In genomic region chr9:131823701-131824146, GRCh38 we compare ENCODE assay signal across 14 cellular contexts.
DNase-seq lines count a peak whose midpoint lies in the region; ATAC-seq and TF ChIP-seq lines count a peak whose summit lies in the region.
"Had no signal": no experiment of that assay in that cellular context is flagged by ENCODE, and none has a peak within 500 bp of the region (broad histone marks: within the 10 kb centered on the region; RNA-seq: fewer than 3 reads in every experiment).

No MANE protein-coding gene starts in this region.

- H2AFZ ChIP-seq in neuron (ENCODE audit: low read depth, low read length): no peak overlapping the region

- H3K4me3 Mint-ChIP-seq in endodermal cell: no peak overlapping the region
- H3K4me3 Mint-ChIP-seq in nephron progenitor cell: no peak overlapping the region
- H3K4me3 Mint-ChIP-seq: CD4-positive, alpha-beta memory T cell had no signal

- TF ChIP-seq CTCF in endodermal cell (conservative IDR thresholded peaks at IDR 0.05): no peak
- no peak for TF ChIP-seq CTCF in nephron progenitor cell (IDR thresholded peaks at IDR 0.05)

- no peaks in the 10 kb centered on the region for H3K27me3 ChIP-seq in endodermal cell (ENCODE audit: control insufficient read depth, insufficient read depth, low read length, poor library complexity, severe bottlenecking)
- H3K27me3 ChIP-seq in neuron (ENCODE audit: insufficient read depth, low read length): peaks cover 17% of the 10 kb centered on the region
- peaks cover 0 to 4% of the 10 kb centered on the region in 2 donors for H3K27me3 ChIP-seq in aorta (ENCODE audit: control insufficient read depth in 1 of 2, insufficient read depth in 2 of 2, low read length in 1 of 2)
- H3K27me3 ChIP-seq: BE2C had no signal

- H3K4me1 Mint-ChIP-seq in endodermal cell: no peaks in the 10 kb centered on the region
- peaks cover 34% of the 10 kb centered on the region for H3K4me1 Mint-ChIP-seq in nephron progenitor cell

- no peak for ATAC-seq in aorta (ENCODE audit: low FRiP score)
- ATAC-seq: HCT116 had no signal

- H3K27ac ChIP-seq in endodermal cell (ENCODE audit: low read depth, low read length) (peak overlapping the region; percentile 75), aorta (ENCODE audit: low read depth in 1 of 2, low read length in 2 of 2) (no peak overlapping the region)
- H3K27ac ChIP-seq: C4-2B had no signal

- intact Hi-C loops in aorta (cut with DNase I): no loop called here

- no peak overlapping the region for H3K9ac ChIP-seq in endodermal cell (ENCODE audit: extremely low read depth, low read length, poor library complexity, severe bottlenecking)

- H3K9me3 ChIP-seq in endodermal cell (ENCODE audit: control insufficient read depth, low read length) (no peaks in the 10 kb centered on the region), neuron (ENCODE audit: low read length) (peaks cover 2% of the 10 kb centered on the region), aorta (ENCODE audit: control insufficient read depth, low read length) (peaks cover 1% of the 10 kb centered on the region)
- H3K9me3 ChIP-seq: BE2C, Caco-2 had no signal

- H3K4me3 ChIP-seq in endodermal cell (ENCODE audit: low read length) (no peak overlapping the region), neuron (ENCODE audit: low read length) (peak overlapping the region; percentile 16), aorta (ENCODE audit: low read length in 2 of 2) (no peak overlapping the region)

- H3K9me3 Mint-ChIP-seq in endodermal cell: no peaks in the 10 kb centered on the region
- no peaks in the 10 kb centered on the region for H3K9me3 Mint-ChIP-seq in nephron progenitor cell
- H3K9me3 Mint-ChIP-seq: CD4-positive, alpha-beta memory T cell had no signal

- H3K27me3 Mint-ChIP-seq in endodermal cell (ENCODE audit: insufficient read depth): peaks cover 3% of the 10 kb centered on the region
- H3K27me3 Mint-ChIP-seq in nephron progenitor cell (ENCODE audit: low read depth, poor library complexity): peaks cover 9% of the 10 kb centered on the region

- H3K36me3 Mint-ChIP-seq in endodermal cell (ENCODE audit: low read depth) (no peaks in the 10 kb centered on the region), nephron progenitor cell (ENCODE audit: low read depth) (no peaks in the 10 kb centered on the region)
- H3K36me3 Mint-ChIP-seq: CD4-positive, alpha-beta memory T cell had no signal

- H3K27ac Mint-ChIP-seq in endodermal cell (no peak overlapping the region), nephron progenitor cell (no peak overlapping the region)
- H3K27ac Mint-ChIP-seq: CD4-positive, alpha-beta memory T cell had no signal

- no peaks in the 10 kb centered on the region for H3K4me1 ChIP-seq in endodermal cell (ENCODE audit: control insufficient read depth, insufficient read depth, low read length)
- peaks cover 13% of the 10 kb centered on the region for H3K4me1 ChIP-seq in neuron (ENCODE audit: insufficient read depth, low read length)
- no peaks in the 10 kb centered on the region for H3K4me1 ChIP-seq in aorta (ENCODE audit: control insufficient read depth in 1 of 2, insufficient read depth in 2 of 2, low read length in 2 of 2)
- H3K4me1 ChIP-seq: BE2C, Caco-2 had no signal

- peak; percentile 60 for DNase-seq in NCI-H69 (lab: John Stamatoyannopoulos, UW)
- DNase-seq in endodermal cell: no peak
- no peak for DNase-seq in stimulated activated CD4-positive, alpha-beta T cell treated with anti-CD3 and anti-CD28 coated beads, Interleukin-4, amount 100 ng/mL, for 24 hours
- no peak for DNase-seq in stimulated activated CD4-positive, alpha-beta T cell treated with anti-CD3 and anti-CD28 coated beads, Interleukin-4, amount 100 ng/mL, for 4 hours
- no peak for DNase-seq in nephron progenitor cell
- no peak for DNase-seq in aorta
- DNase-seq: BE2C; Caco-2; CD4-positive, alpha-beta memory T cell; DND-41; GDM1 had no signal

- H3K36me3 ChIP-seq in endodermal cell (ENCODE audit: control insufficient read depth, insufficient read depth, low read length) (no peaks in the 10 kb centered on the region), neuron (ENCODE audit: insufficient read depth, low read length) (no peaks in the 10 kb centered on the region), aorta (ENCODE audit: control insufficient read depth in 1 of 2, insufficient read depth in 2 of 2, low read length in 1 of 2) (no peaks in the 10 kb centered on the region)
- H3K36me3 ChIP-seq: BE2C had no signal

- WGBS in endodermal cell (ENCODE audit: insufficient coverage in 1 of 2, insufficient read length in 1 of 2), 2 experiments: 78 to 91% methylated on average over 18 to 35 of the region's 35 CpGs
- WGBS in aorta, 2 donors: 11 to 18% methylated on average over 35 of the region's 35 CpGs
